ENCODE assay signal across 8 cellular contexts in the genomic region with DNA sequence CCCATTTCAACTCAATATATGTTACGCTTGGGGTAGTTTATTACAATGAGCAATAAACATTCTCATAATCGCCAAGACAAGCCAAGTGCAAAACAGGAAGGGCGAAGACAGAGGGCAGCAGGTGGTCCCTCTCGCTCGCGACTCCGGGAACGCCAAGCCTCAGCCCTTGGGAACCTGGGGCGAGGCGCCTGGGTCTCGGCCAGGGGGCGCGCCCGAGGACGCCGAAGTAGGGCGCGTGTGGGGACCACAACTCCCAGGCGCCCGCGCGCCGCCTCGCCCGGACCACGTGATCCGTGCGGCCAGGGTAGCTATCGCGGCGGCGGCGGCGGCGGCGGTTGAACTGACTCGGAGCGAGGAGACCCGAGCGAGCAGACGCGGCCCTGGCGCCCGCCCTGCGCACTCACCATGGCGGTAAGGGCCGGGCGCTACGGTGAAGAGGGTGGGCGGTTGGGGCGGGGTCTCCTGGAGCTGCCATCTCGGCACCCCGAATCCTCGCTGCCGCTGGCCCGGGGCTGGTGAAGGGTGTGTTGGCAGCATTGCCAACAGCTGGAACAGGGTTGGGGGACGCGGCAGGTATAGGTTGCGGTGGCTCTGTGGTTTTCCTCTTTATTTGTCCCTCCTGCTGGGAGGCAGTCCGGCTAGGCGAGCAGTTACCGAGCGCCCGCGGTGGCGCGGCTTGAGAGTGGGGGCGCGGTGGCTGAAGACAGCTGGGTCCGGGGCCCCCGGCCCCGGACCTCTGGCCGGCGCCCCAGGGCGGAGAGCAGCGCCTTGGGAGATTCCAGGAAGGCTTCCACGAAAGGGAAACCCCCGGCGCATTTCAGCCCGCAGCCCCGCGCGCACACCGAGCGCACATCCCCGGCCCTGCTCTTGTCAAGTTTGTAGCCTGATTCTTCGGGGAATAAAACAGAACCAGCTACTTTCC. TPM values are rescaled to one million over a fixed set of nuclear protein-coding genes. Genes with fewer than 3 reads are reported as not detected.
DNase-seq lines count a peak whose midpoint lies in the region; ATAC-seq and TF ChIP-seq lines count a peak whose summit lies in the region.

A gene with protein sequence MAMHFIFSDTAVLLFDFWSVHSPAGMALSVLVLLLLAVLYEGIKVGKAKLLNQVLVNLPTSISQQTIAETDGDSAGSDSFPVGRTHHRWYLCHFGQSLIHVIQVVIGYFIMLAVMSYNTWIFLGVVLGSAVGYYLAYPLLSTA (plus strand): TSS at position 338 of the 922 bp plus-strand sequence. CDS start 68 bp downstream, at position 406.

- intact Hi-C loops in esophagus squamous epithelium (cut with DNase I), result no loop called here

- H3K4me1 ChIP-seq in esophagus squamous epithelium, result peaks cover 12 to 49% (median 12%) of the 10 kb centered on the region in 3 donors

- peak within 1 kb of the TSS; percentile 75 to 88 (median 86) for H3K27ac ChIP-seq in esophagus squamous epithelium

- peak in 5 of 6 experiments; percentile 27 to 57 (median 31) for TF ChIP-seq CTCF in esophagus squamous epithelium (IDR thresholded peaks at IDR 0.05)

- WGBS in esophagus squamous epithelium, 2 donors, result 1% methylated on average over 20 to 21 of the region's 87 CpGs

- H3K27me3 ChIP-seq in esophagus squamous epithelium, result peaks cover 0 to 4% (median 0%) of the 10 kb centered on the region in 4 donors

- ATAC-seq in GM21447 (IDR thresholded peaks at IDR 0.05; ENCODE audit: unreplicated experiment), result peak; percentile 92

- peak; percentile 96 for DNase-seq in DMS 273 (lab: John Stamatoyannopoulos, UW; ENCODE audit: unreplicated experiment)
- DNase-seq in HuH-7 (ENCODE audit: low spot score), result peak; percentile 89
- DNase-seq in OCI-M2 (lab: John Stamatoyannopoulos, UW; ENCODE audit: unreplicated experiment), result peak; percentile 40
- peak; percentile 91 to 93 for DNase-seq in activated T-cell treated with anti-CD3 and anti-CD28 coated beads, Interleukin-2, amount 50 U/mL, for 48 hours
- DNase-seq in esophagus squamous epithelium (lab: John Stamatoyannopoulos, UW), result peak; percentile 72
- peak; percentile 97 for DNase-seq in myocyte (ENCODE audit: low read depth)
- peak; percentile 65 to 84 for DNase-seq in stimulated activated CD8-positive, alpha-beta memory T cell treated with anti-CD3 and anti-CD28 coated beads, Interleukin-7, amount 100 ng/mL, for 4 hours (ENCODE audit: low read depth in 2 of 2)

- no peaks in the 10 kb centered on the region for H3K36me3 ChIP-seq in esophagus squamous epithelium

- H3K9me3 ChIP-seq in esophagus squamous epithelium, result no peaks in the 10 kb centered on the region

- peak in 2 of 4 donors; percentile 64 to 77 for TF ChIP-seq POLR2A in esophagus squamous epithelium (IDR thresholded peaks at IDR 0.05)

- H3K4me3 ChIP-seq in esophagus squamous epithelium, result peak within 1 kb of the TSS; percentile 72 to 91 (median 86)

RNA-seq across cellular contexts. Expression of the gene that starts here (rescaled TPM):
- total RNA-seq in esophagus squamous epithelium (10 to 100 TPM in 3 of 4 donors, 1 to 10 TPM in 1; 7.1 to 15.2 (median 12.8) TPM), myocyte (62.3 and 68.5 TPM in 2 replicates)
- 35.5 TPM for polyA plus RNA-seq in myocyte (2012)

Comparison
In these comparisons a context has a peak if more than half of its experiments do, and no peak if none do; other contexts are left out.
1. Peak in every context shown above with its lines: DNase-seq, ATAC-seq, H3K4me3 ChIP-seq and H3K27ac ChIP-seq.
2. DNase-seq: peak in every context shown above with its lines; median percentile 97 in myocyte; 96 in DMS 273; 92 in activated T-cell treated with anti-CD3 and anti-CD28 coated beads, Interleukin-2, amount 50 U/mL, for 48 hours; 89 in HuH-7; 74 in stimulated activated CD8-positive, alpha-beta memory T cell treated with anti-CD3 and anti-CD28 coated beads, Interleukin-7, amount 100 ng/mL, for 4 hours; 72 in esophagus squamous epithelium; 40 in OCI-M2.